Comparison of ENCODE assay signal across 23 cellular contexts in genomic region chr18:13618760-13619438, GRCh38.
DNase-seq lines count a peak whose midpoint lies in the region; ATAC-seq and TF ChIP-seq lines count a peak whose summit lies in the region.
"Had no signal": no experiment of that assay in that cellular context is flagged by ENCODE, and none has a peak within 500 bp of the region (broad histone marks: within the 10 kb centered on the region; RNA-seq: fewer than 3 reads in every experiment).

No MANE protein-coding gene starts in this region.

- no peak for TF ChIP-seq POLR2A in prostate gland (IDR thresholded peaks at IDR 0.05)

- ATAC-seq in left ventricle myocardium superior (no peak), HG02870 (IDR thresholded peaks at IDR 0.05; ENCODE audit: unreplicated experiment) (no peak), HG02588 (IDR thresholded peaks at IDR 0.05; ENCODE audit: unreplicated experiment) (no peak)
- ATAC-seq: natural killer cell treated with Interleukin-12 subunit alpha and Interleukin-12 subunit beta and Interleukin-15 and Interleukin-18, amount 100 ng/mL, for 72 hours; sciatic nerve; upper lobe of right lung had no signal

- H3K27me3 ChIP-seq in right atrium auricular region = no peaks in the 10 kb centered on the region
- no peaks in the 10 kb centered on the region for H3K27me3 ChIP-seq in prostate gland (replicated peaks; ENCODE audit: insufficient read depth)
- H3K27me3 ChIP-seq: upper lobe of right lung had no signal

- intact Hi-C loops in left ventricle myocardium superior (cut with micrococcal nuclease) = loop anchor here (10.0 kb wide), 1 partner anchor 64 kb away; no protein-coding TSS in a partner anchor
- intact Hi-C loops in prostate gland (cut with DNase I) = no loop called here

- WGBS in prostate gland = 86% methylated on average over 13 of the region's 13 CpGs

- H3K9me3 ChIP-seq in right atrium auricular region = no peaks in the 10 kb centered on the region
- H3K9me3 ChIP-seq in prostate gland = no peaks in the 10 kb centered on the region
- H3K9me3 ChIP-seq: SK-N-SH, upper lobe of right lung had no signal

- H3K4me1 ChIP-seq in right atrium auricular region (peaks cover 3 to 44% of the 10 kb centered on the region in 2 donors), prostate gland (replicated peaks) (no peaks in the 10 kb centered on the region)
- H3K4me1 ChIP-seq: parathyroid adenoma had no signal

- TF ChIP-seq CTCF in right atrium auricular region (IDR thresholded peaks at IDR 0.05) = no peak
- no peak for TF ChIP-seq CTCF in prostate gland (IDR thresholded peaks at IDR 0.05)

- DNase-seq in right atrium auricular region (ENCODE audit: low spot score) (peak; percentile 55), left ventricle myocardium superior (no peak), caudate nucleus (lab: John Stamatoyannopoulos, UW) (no peak), medulla oblongata (ENCODE audit: extremely low spot score) (peak; percentile 16), prostate gland (ENCODE audit: low spot score) (no peak), glomerular visceral epithelial cell (ENCODE audit: extremely low spot score) (no peak)
- DNase-seq: activated CD8-positive, alpha-beta memory T cell treated with anti-CD3 and anti-CD28 coated beads, Interleukin-2, amount 50 U/mL, for 48 hours; activated naive CD8-positive, alpha-beta T cell treated with anti-CD3 and anti-CD28 coated beads, Interleukin-2, amount 10 ng/mL, durations not matched to agents 7 days and 5 days; DMS79 treated with DMSO at 0.1 percent for 48 hours; erythroblast; foreskin fibroblast; NCI-H1092 treated with DMSO at 0.1 percent for 48 hours; NCI-H187 treated with DMSO at 0.1 percent for 48 hours; NCI-H69; SK-N-SH; stimulated activated CD4-positive, alpha-beta T cell treated with anti-CD3 and anti-CD28 coated beads, Interleukin-15, amount 100 ng/mL, for 24 hours; T-helper 2 cell; upper lobe of right lung had no signal

- H3K36me3 ChIP-seq in right atrium auricular region (peaks cover 7% of the 10 kb centered on the region), prostate gland (no peaks in the 10 kb centered on the region)
- H3K36me3 ChIP-seq: upper lobe of right lung had no signal

- H3K4me3 ChIP-seq in right atrium auricular region = no peak overlapping the region
- no peak overlapping the region for H3K4me3 ChIP-seq in prostate gland
- H3K4me3 ChIP-seq: upper lobe of right lung had no signal

- H3K27ac ChIP-seq in right atrium auricular region (peak overlapping the region in 1 of 2 donors; percentile 11), caudate nucleus (ENCODE audit: low read depth, low read length) (peak overlapping the region; percentile 77), prostate gland (no peak overlapping the region)
- H3K27ac ChIP-seq: parathyroid adenoma, upper lobe of right lung had no signal

Comparison
In these comparisons a context has a peak if more than half of its experiments do, and no peak if none do; other contexts are left out.
1. DNase-seq: peak in right atrium auricular region (single experiment) and medulla oblongata (single experiment); none in left ventricle myocardium superior (single experiment), caudate nucleus (0 of 61), prostate gland (single experiment) and glomerular visceral epithelial cell (single experiment).